ENCODE assay signal across 19 cellular contexts in genomic region chr6:85361643-85362014, GRCh38.
DNase-seq lines count a peak whose midpoint lies in the region; ATAC-seq, FAIRE-seq and TF ChIP-seq lines count a peak whose summit lies in the region.
"Had no signal": no experiment of that assay in that cellular context is flagged by ENCODE, and none has a peak within 500 bp of the region (broad histone marks: within the 10 kb centered on the region; RNA-seq: fewer than 3 reads in every experiment).

No MANE protein-coding gene starts in this region.

- DNase-seq in IMR-90 (no peak), astrocyte (ENCODE audit: low read depth) (no peak), keratinocyte (ENCODE audit: low read depth, low spot score) (no peak), thoracic aorta (ENCODE audit: low spot score) (no peak), NK-92 (lab: John Stamatoyannopoulos, UW; ENCODE audit: unreplicated experiment) (no peak), mesothelial cell of epicardium (ENCODE audit: low spot score in 2 of 2, unreplicated experiment in 2 of 2) (no peak), NCI-H526 (lab: John Stamatoyannopoulos, UW) (no peak)
- DNase-seq in activated CD4-positive, alpha-beta T cell treated with anti-CD3 and anti-CD28 coated beads for 48 hours = no peak
- DNase-seq: activated B cell treated with CpG ODN at 0.5 μM for 24 hours; DMS79 treated with DMSO at 0.1 percent for 48 hours; dorsolateral prefrontal cortex; left ventricle myocardium inferior; NCI-H510A treated with DMSO at 0.1 percent for 48 hours; nucleus accumbens; SHP77 treated with DMSO at 0.1 percent for 48 hours; stimulated activated naive B cell treated with anti-CD40 and anti-IgM and Interleukin-4, amounts not matched to agents 10 μg/mL and 1 μg/mL and 100 μg/mL, for 72 hours; T-helper 17 cell had no signal

- CTCF ChIA-PET in IMR-90 (lab: Yijun Ruan, JAX) = interaction anchor here (1.6 to 3.9 kb wide), 3 partner anchors 89 to 176 kb away, joined by 3 to 16 read pairs (median 3); partner anchors contain the start of gene NT5E

- H4K91ac ChIP-seq in IMR-90 (ENCODE audit: insufficient read depth, low read depth, low read length) = peak overlapping the region; percentile 87

- H3K4me3 Mint-ChIP-seq in astrocyte (ENCODE audit: unreplicated experiment) (no peak overlapping the region), mesothelial cell of epicardium (no peak overlapping the region)
- H3K4me3 Mint-ChIP-seq: activated B cell treated with CpG ODN at 0.5 μM for 24 hours; stimulated activated naive B cell treated with anti-CD40 and anti-IgM and Interleukin-4, amounts not matched to agents 10 μg/mL and 1 μg/mL and 100 μg/mL, for 72 hours; T-helper 17 cell had no signal

- peak overlapping the region; percentile 69 for H3K14ac ChIP-seq in IMR-90 (replicated peaks; ENCODE audit: low read depth, low read length)

- no peaks in the 10 kb centered on the region for H3K27me3 ChIP-seq in IMR-90 (ENCODE audit: control insufficient read depth, insufficient read depth, low read length)
- no peaks in the 10 kb centered on the region for H3K27me3 ChIP-seq in astrocyte (ENCODE audit: insufficient read depth, low read length)
- no peaks in the 10 kb centered on the region for H3K27me3 ChIP-seq in keratinocyte (ENCODE audit: control insufficient read depth, extremely low read depth, insufficient read depth, low read length)
- H3K27me3 ChIP-seq in thoracic aorta (replicated peaks; ENCODE audit: insufficient read depth) = no peaks in the 10 kb centered on the region
- H3K27me3 ChIP-seq: right atrium auricular region, tibial nerve had no signal

- peak overlapping the region; percentile 93; the same call in 2 of the 3 replicates for H2BK15ac ChIP-seq in IMR-90 (ENCODE audit: low read depth, low read length)

- H3K4me1 ChIP-seq in IMR-90 (ENCODE audit: control insufficient read depth, insufficient read depth, low read length) (peaks cover 16% of the 10 kb centered on the region), astrocyte (ENCODE audit: insufficient read depth, low read length) (peaks cover 28% of the 10 kb centered on the region), keratinocyte (ENCODE audit: control insufficient read depth, extremely low read depth, insufficient read depth, low read length) (peaks cover 50% of the 10 kb centered on the region), thoracic aorta (ENCODE audit: control insufficient read depth in 1 of 2, low read depth in 2 of 2) (peaks cover 0 to 7% of the 10 kb centered on the region in 2 donors)
- H3K4me1 ChIP-seq: left ventricle myocardium inferior, right atrium auricular region, tibial nerve had no signal

- H3K4me1 Mint-ChIP-seq in astrocyte (ENCODE audit: low read depth, unreplicated experiment) (peaks cover 24% of the 10 kb centered on the region), mesothelial cell of epicardium (no peaks in the 10 kb centered on the region)
- H3K4me1 Mint-ChIP-seq: activated B cell treated with CpG ODN at 0.5 μM for 24 hours; stimulated activated naive B cell treated with anti-CD40 and anti-IgM and Interleukin-4, amounts not matched to agents 10 μg/mL and 1 μg/mL and 100 μg/mL, for 72 hours; T-helper 17 cell had no signal

- peak overlapping the region; percentile 83 for H3K4ac ChIP-seq in IMR-90 (ENCODE audit: low read depth, low read length)

- H2BK20ac ChIP-seq in IMR-90 (ENCODE audit: low read depth, low read length) = peak overlapping the region; percentile 96

- H3K9me3 Mint-ChIP-seq in astrocyte (ENCODE audit: unreplicated experiment) = peaks cover under 1% of the 10 kb centered on the region
- H3K9me3 Mint-ChIP-seq in mesothelial cell of epicardium = peaks cover under 1% of the 10 kb centered on the region
- H3K9me3 Mint-ChIP-seq: activated B cell treated with CpG ODN at 0.5 μM for 24 hours; stimulated activated naive B cell treated with anti-CD40 and anti-IgM and Interleukin-4, amounts not matched to agents 10 μg/mL and 1 μg/mL and 100 μg/mL, for 72 hours had no signal

- in situ Hi-C loops in IMR-90 (cut with MboI; ENCODE audit: low sequenced_read_pairs) = loop anchor here (5.0 kb wide), 1 partner anchor 46 kb away; no protein-coding TSS in a partner anchor

- ATAC-seq in IMR-90 (ENCODE audit: low read depth) = no peak
- no peak for ATAC-seq in thoracic aorta (ENCODE audit: insufficient number of reproducible peaks, low FRiP score, low read depth)
- ATAC-seq: T-helper 17 cell had no signal

- no peak for TF ChIP-seq CTCF in IMR-90 (conservative IDR thresholded peaks at IDR 0.05; ENCODE audit: low read depth, low read length)
- no peak for TF ChIP-seq CTCF in astrocyte (IDR thresholded peaks at IDR 0.05; ENCODE audit: insufficient read depth, low read depth, low read length)
- TF ChIP-seq CTCF in keratinocyte (optimal IDR thresholded peaks at IDR 0.05 in 1 of 3, IDR thresholded peaks at IDR 0.05 in 1 of 3, conservative IDR thresholded peaks at IDR 0.05 in 1 of 3; ENCODE audit: extremely low read depth in 1 of 3, insufficient read depth in 2 of 3, low read length in 3 of 3) = no peak
- TF ChIP-seq CTCF in thoracic aorta (IDR thresholded peaks at IDR 0.05) = no peak
- no peak for TF ChIP-seq CTCF in mesothelial cell of epicardium (IDR thresholded peaks at IDR 0.05; ENCODE audit: unreplicated experiment)

- peak overlapping the region; percentile 93 for H2AK5ac ChIP-seq in IMR-90 (ENCODE audit: low read depth, low read length)

- H3K36me3 ChIP-seq in IMR-90 (ENCODE audit: control insufficient read depth, insufficient read depth, low read length) = no peaks in the 10 kb centered on the region
- H3K36me3 ChIP-seq in astrocyte (ENCODE audit: insufficient read depth, low read length) = no peaks in the 10 kb centered on the region
- no peaks in the 10 kb centered on the region for H3K36me3 ChIP-seq in keratinocyte (ENCODE audit: control insufficient read depth in 2 of 2, extremely low read depth in 1 of 2, insufficient read depth in 2 of 2, low read length in 2 of 2)
- no peaks in the 10 kb centered on the region for H3K36me3 ChIP-seq in thoracic aorta
- H3K36me3 ChIP-seq: left ventricle myocardium inferior, right atrium auricular region, tibial nerve had no signal

- peak overlapping the region; percentile 92 for H2BK120ac ChIP-seq in IMR-90 (ENCODE audit: low read depth, low read length)

- H3K27ac ChIP-seq in IMR-90 (ENCODE audit: insufficient read depth, low read length) (peak overlapping the region; percentile 92), astrocyte (ENCODE audit: low read depth, low read length) (peak overlapping the region; percentile 78), keratinocyte (ENCODE audit: control insufficient read depth, insufficient read depth, low read length) (peak overlapping the region; percentile 84), thoracic aorta (peak overlapping the region; percentile 10 to 13)
- H3K27ac ChIP-seq: dorsolateral prefrontal cortex, left ventricle myocardium inferior, right atrium auricular region had no signal

- peak overlapping the region; percentile 35 to 74 for H4K8ac ChIP-seq in IMR-90 (ENCODE audit: low read depth in 2 of 2, low read length in 2 of 2)

- no peaks in the 10 kb centered on the region for H3K27me3 Mint-ChIP-seq in astrocyte (ENCODE audit: low read depth, unreplicated experiment)
- no peaks in the 10 kb centered on the region for H3K27me3 Mint-ChIP-seq in mesothelial cell of epicardium (ENCODE audit: low read depth)

- 83% methylated on average over 1 of the region's 2 CpGs; no CpG with 5 or more reads in 1 of the 2 experiments for WGBS in IMR-90 (ENCODE audit: extremely low coverage in 2 of 2, insufficient read length in 1 of 2), 2 experiments

- H3K4me2 ChIP-seq in IMR-90 (ENCODE audit: low read depth, low read length) (peak overlapping the region; percentile 34; the same call in 1 of the 2 replicates), astrocyte (ENCODE audit: low read length) (peak overlapping the region; percentile 54), keratinocyte (ENCODE audit: control insufficient read depth, extremely low read depth, insufficient read depth, low read depth, low read length) (peak overlapping the region; percentile 33)

- no peaks in the 10 kb centered on the region for H3K36me3 Mint-ChIP-seq in astrocyte (ENCODE audit: low read depth, unreplicated experiment)
- H3K36me3 Mint-ChIP-seq in mesothelial cell of epicardium = no peaks in the 10 kb centered on the region
- H3K36me3 Mint-ChIP-seq: stimulated activated naive B cell treated with anti-CD40 and anti-IgM and Interleukin-4, amounts not matched to agents 10 μg/mL and 1 μg/mL and 100 μg/mL, for 72 hours had no signal

- H3K9me1 ChIP-seq in IMR-90 (ENCODE audit: insufficient read depth, low read length) (peaks cover 18% of the 10 kb centered on the region), keratinocyte (ENCODE audit: control insufficient read depth, extremely low read depth, insufficient read depth, low read length) (no peaks in the 10 kb centered on the region)

- H2AFZ ChIP-seq in IMR-90 (replicated peaks; ENCODE audit: low read length, poor library complexity) (peak overlapping the region; percentile 72), astrocyte (ENCODE audit: low read depth, low read length) (no peak overlapping the region), keratinocyte (ENCODE audit: control insufficient read depth, low read length) (peak overlapping the region; percentile 37)

- H3K9ac ChIP-seq in IMR-90 (ENCODE audit: low read depth, low read length) (no peak overlapping the region), astrocyte (ENCODE audit: low read length) (peak overlapping the region; percentile 43), keratinocyte (ENCODE audit: control insufficient read depth, extremely low read depth, insufficient read depth, low read length) (peak overlapping the region; percentile 48)

- dilution Hi-C loops in IMR-90 (cut with HindIII; ENCODE audit: low sequenced_read_pairs, unreplicated experiment) (no loop called here), keratinocyte (cut with MboI; ENCODE audit: extremely low pct_ligation_motif_present, low sequenced_read_pairs) (loop anchor here (25.0 kb wide), 1 partner anchor 126 kb away; no protein-coding TSS in a partner anchor)

- TF ChIP-seq RAD21 in IMR-90 (IDR thresholded peaks at IDR 0.05; ENCODE audit: low read length) = no peak

- H3K23ac ChIP-seq in IMR-90 (ENCODE audit: low read depth, low read length) = peak overlapping the region; percentile 46

- peak overlapping the region; percentile 50; the same call in 1 of the 2 replicates for H3K56ac ChIP-seq in IMR-90 (ENCODE audit: extremely low read depth, insufficient read depth, low read length)

- FAIRE-seq in astrocyte (lab: Jason Lieb, UNC) (no peak), keratinocyte (lab: Jason Lieb, UNC) (no peak)

- H2BK5ac ChIP-seq in IMR-90 (ENCODE audit: low read depth, low read length, poor library complexity, severe bottlenecking) = peak overlapping the region; percentile 89

- H3K79me1 ChIP-seq in IMR-90 (ENCODE audit: low read depth in 1 of 2, low read length in 2 of 2) = peaks cover 3 to 11% of the 10 kb centered on the region in 2 experiments; a peak in 3 of 4 replicates

- no peak for TF ChIP-seq POLR2A in IMR-90 (IDR thresholded peaks at IDR 0.05; ENCODE audit: low read depth, low read length)

- intact Hi-C loops in IMR-90 (cut with micrococcal nuclease) = loop anchor here (1.0 to 5.0 kb wide), 3 partner anchors 43 to 231 kb away; partner anchors contain the start of gene SNX14

- H3K79me2 ChIP-seq in astrocyte (ENCODE audit: insufficient read depth, low read length) (no peaks in the 10 kb centered on the region), keratinocyte (ENCODE audit: control insufficient read depth, insufficient read depth, low read length) (no peaks in the 10 kb centered on the region)

- POLR2A ChIA-PET in IMR-90 (lab: Charles Lee; ENCODE audit: unreplicated experiment) = interaction anchor here (0.6 to 1.1 kb wide), 2 partner anchors 43 to 88 kb away, joined by 3 to 4 read pairs; partner anchors contain the start of gene NT5E

- no peak overlapping the region for H3K4me3 ChIP-seq in IMR-90 (ENCODE audit: insufficient read depth, low read depth, low read length)
- no peak overlapping the region for H3K4me3 ChIP-seq in astrocyte (ENCODE audit: insufficient read depth, low read depth, low read length)
- H3K4me3 ChIP-seq in keratinocyte (ENCODE audit: control insufficient read depth in 2 of 3, extremely low read depth in 1 of 3, insufficient read depth in 2 of 3, low read depth in 1 of 3, low read length in 3 of 3) = no peak overlapping the region
- H3K4me3 ChIP-seq in thoracic aorta = no peak overlapping the region
- H3K4me3 ChIP-seq: dorsolateral prefrontal cortex, left ventricle myocardium inferior, right atrium auricular region, tibial nerve had no signal

- peak overlapping the region; percentile 73 for H3K18ac ChIP-seq in IMR-90 (ENCODE audit: low read depth, low read length)

- H3K9me3 ChIP-seq in IMR-90 (ENCODE audit: control insufficient read depth, insufficient read depth, low read length) (no peaks in the 10 kb centered on the region), astrocyte (ENCODE audit: insufficient read depth, low read depth, low read length) (no peaks in the 10 kb centered on the region), keratinocyte (ENCODE audit: control insufficient read depth, low read depth, low read length) (no peaks in the 10 kb centered on the region), thoracic aorta (no peaks in the 10 kb centered on the region)
- H3K9me3 ChIP-seq: left ventricle myocardium inferior, right atrium auricular region, tibial nerve had no signal

- BruUV-seq in IMR-90 (replicated peaks; lab: Mats Ljungman, UMichigan) = no TSS peak

- H4K20me1 ChIP-seq in IMR-90 (ENCODE audit: insufficient read depth, low read length) (no peaks in the 10 kb centered on the region; the same call in 1 of the 2 replicates), astrocyte (ENCODE audit: insufficient read depth, low read length) (no peaks in the 10 kb centered on the region), keratinocyte (ENCODE audit: control insufficient read depth, extremely low read depth, insufficient read depth, low read length) (no peaks in the 10 kb centered on the region)

- H3K27ac Mint-ChIP-seq in astrocyte (ENCODE audit: unreplicated experiment) (peak overlapping the region; percentile 56), mesothelial cell of epicardium (no peak overlapping the region)
- H3K27ac Mint-ChIP-seq: activated B cell treated with CpG ODN at 0.5 μM for 24 hours; stimulated activated naive B cell treated with anti-CD40 and anti-IgM and Interleukin-4, amounts not matched to agents 10 μg/mL and 1 μg/mL and 100 μg/mL, for 72 hours; T-helper 17 cell had no signal

- peak overlapping the region; percentile 50 for H4K5ac ChIP-seq in IMR-90 (ENCODE audit: low read depth, low read length)

- peak overlapping the region; percentile 80 for H2AK9ac ChIP-seq in IMR-90 (replicated peaks; ENCODE audit: low read depth, low read length, poor library complexity)

Comparison
In these comparisons a context has a peak if more than half of its experiments do, and no peak if none do; other contexts are left out.
1. H3K27ac ChIP-seq: peak in every context shown above with its lines; median percentile 92 in IMR-90; 84 in keratinocyte; 78 in astrocyte; 12 in thoracic aorta.